In genomic region chr14:51554953-51555352, GRCh38 we compare ENCODE assay signal across 13 cellular contexts.
A peak's percentile ranks its signal among the peaks of the same experiment; 100 is the strongest.
DNase-seq lines count a peak whose midpoint lies in the region; ATAC-seq and TF ChIP-seq lines count a peak whose summit lies in the region.
"Had no signal": no experiment of that assay in that cellular context is flagged by ENCODE, and none has a peak within 500 bp of the region (broad histone marks: within the 10 kb centered on the region; RNA-seq: fewer than 3 reads in every experiment).

No MANE protein-coding gene starts in this region.

- H3K4me3 ChIP-seq in ascending aorta (no peak overlapping the region), upper lobe of right lung (no peak overlapping the region)
- H3K4me3 ChIP-seq: pancreas, tibial artery had no signal

- DNase-seq in AG09319 (ENCODE audit: extremely low read depth, low read depth) (no peak), HS-5 (ENCODE audit: low read depth) (peak; percentile 46), T1000 (lab: John Stamatoyannopoulos, UW) (peak; percentile 3), iPS-NIHi11 (ENCODE audit: low spot score) (peak; percentile 17), ascending aorta (ENCODE audit: low spot score in 2 of 2) (no peak), upper lobe of right lung (no peak)
- DNase-seq: Calu3, kidney, NCI-H345, pancreas, tibial artery had no signal

- H3K36me3 ChIP-seq in ascending aorta (no peaks in the 10 kb centered on the region), upper lobe of right lung (no peaks in the 10 kb centered on the region)
- H3K36me3 ChIP-seq: pancreas, tibial artery had no signal

- H3K9me3 ChIP-seq in ascending aorta (no peaks in the 10 kb centered on the region), upper lobe of right lung (no peaks in the 10 kb centered on the region)
- H3K9me3 ChIP-seq: pancreas, tibial artery had no signal

- ATAC-seq in HG02759 (IDR thresholded peaks at IDR 0.05; ENCODE audit: unreplicated experiment) (no peak), upper lobe of right lung (no peak)
- ATAC-seq in activated CD4-positive, CD25-positive, alpha-beta regulatory T cell treated with anti-CD3 and anti-CD28 coated beads, Interleukin-2, amount 50 U/mL, for 24 hours, result no peak
- ATAC-seq: pancreas had no signal

- H3K27ac ChIP-seq in ascending aorta (no peak overlapping the region), upper lobe of right lung (no peak overlapping the region)
- H3K27ac ChIP-seq: pancreas, tibial artery had no signal

- H3K27me3 ChIP-seq in ascending aorta (no peaks in the 10 kb centered on the region), upper lobe of right lung (no peaks in the 10 kb centered on the region)
- H3K27me3 ChIP-seq: tibial artery had no signal

- intact Hi-C loops in ascending aorta (cut with DNase I), result loop anchor here (10.0 kb wide), 1 partner anchor 270 kb away; no protein-coding TSS in a partner anchor
- intact Hi-C loops in upper lobe of right lung (cut with DNase I), result no loop called here

- TF ChIP-seq CTCF in AG09319 (IDR thresholded peaks at IDR 0.05; ENCODE audit: low read depth, low read length), result peak; percentile 17
- TF ChIP-seq CTCF in ascending aorta (IDR thresholded peaks at IDR 0.05), result no peak
- no peak for TF ChIP-seq CTCF in upper lobe of right lung (IDR thresholded peaks at IDR 0.05)

- H3K4me1 ChIP-seq in ascending aorta, result no peaks in the 10 kb centered on the region
- H3K4me1 ChIP-seq in upper lobe of right lung, result no peaks in the 10 kb centered on the region
- H3K4me1 ChIP-seq: pancreas had no signal

Comparison
In these comparisons a context has a peak if more than half of its experiments do, and no peak if none do; other contexts are left out.
1. DNase-seq: peak in HS-5 (single experiment), T1000 (single experiment) and iPS-NIHi11 (single experiment); none in AG09319 (single experiment), ascending aorta (0 of 2) and upper lobe of right lung (single experiment).